In genomic region chr4:37533286-37534033, GRCh38 we compare ENCODE assay signal across 19 cellular contexts.
"Had no signal": no experiment of that assay in that cellular context is flagged by ENCODE, and none has a peak within 500 bp of the region (broad histone marks: within the 10 kb centered on the region; RNA-seq: fewer than 3 reads in every experiment).

No MANE protein-coding gene starts in this region.

- H3K27ac ChIP-seq: adrenal gland, cardiac muscle cell, lower lobe of right lung, neural progenitor cell, pancreas had no signal

- FAIRE-seq: colon, frontal cortex, pancreas had no signal

- H3K36me3 ChIP-seq: adrenal gland, cardiac muscle cell, lower lobe of right lung, neural progenitor cell, pancreas, transverse colon had no signal

- H3K9me3 ChIP-seq: adrenal gland, lower lobe of right lung, pancreas, transverse colon had no signal

- H3K27me3 ChIP-seq: adrenal gland, cardiac muscle cell, neural progenitor cell, pancreas, transverse colon had no signal

- H3K4me1 ChIP-seq: adrenal gland, lower lobe of right lung had no signal

- H3K9ac ChIP-seq: neural progenitor cell had no signal

- H3K4me2 ChIP-seq: neural progenitor cell had no signal

- H3K4me3 ChIP-seq: adrenal gland, cardiac muscle cell, lower lobe of right lung, neural progenitor cell, pancreas, transverse colon had no signal

- DNase-seq: activated CD4-positive, alpha-beta memory T cell treated with anti-CD3 and anti-CD28 coated beads, Interleukin-2, amount 10 ng/mL, durations not matched to agents 7 days and 5 days; activated CD4-positive, alpha-beta T cell treated with anti-CD3 and anti-CD28 coated beads for 36 hours; activated effector memory CD4-positive, alpha-beta T cell treated with anti-CD3 and anti-CD28 coated beads, Interleukin-2, amount 50 U/mL, for 16 hours; activated T-cell treated with anti-CD3 and anti-CD28 coated beads, Interleukin-2, amount 50 U/mL, for 4 hours; adrenal gland; head of caudate nucleus; lower lobe of right lung; midbrain; naive B cell; pancreas; stimulated activated CD4-positive, alpha-beta T cell treated with anti-CD3 and anti-CD28 coated beads, Interleukin-15, amount 100 ng/mL, for 24 hours; stimulated activated CD4-positive, alpha-beta T cell treated with anti-CD3 and anti-CD28 coated beads, Interleukin-4, amount 100 ng/mL, for 24 hours; stimulated activated naive CD4-positive, alpha-beta T cell treated with Interleukin-2 at 50 U/mL for 16 hours; T-helper 17 cell; transverse colon had no signal

- H2AFZ ChIP-seq: neural progenitor cell had no signal
